Comparison of ENCODE assay signal across 8 cellular contexts in the genomic region with DNA sequence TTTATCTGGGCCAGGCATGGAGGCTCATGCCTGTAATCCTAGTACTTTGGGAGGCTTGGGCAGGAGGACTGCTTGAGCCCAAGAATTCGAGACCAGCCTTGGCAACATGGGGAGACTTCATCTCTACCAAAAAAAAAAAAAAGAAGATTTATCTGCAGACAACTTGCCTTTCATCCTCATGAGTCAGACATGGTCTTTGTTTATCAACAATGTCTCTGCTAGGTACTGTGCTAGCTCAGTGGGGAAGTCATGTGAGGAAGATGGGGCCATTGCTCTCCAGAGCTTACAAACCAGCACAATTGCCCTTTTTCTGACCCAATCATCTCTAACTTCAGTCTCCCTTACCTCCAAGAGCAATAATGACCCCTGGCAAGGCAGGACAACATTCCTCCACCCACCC. TPM values are rescaled to one million over a fixed set of nuclear protein-coding genes. Genes with fewer than 3 reads are reported as not detected.
DNase-seq lines count a peak whose midpoint lies in the region; ATAC-seq and TF ChIP-seq lines count a peak whose summit lies in the region.

No MANE protein-coding gene starts in this region.

- peak overlapping the region; percentile 95 for H3K4me3 Mint-ChIP-seq in activated CD8-positive, alpha-beta memory T cell treated with anti-CD3 and anti-CD28 coated beads, Interleukin-2, amount 10 ng/mL, durations not matched to agents 7 days and 5 days
- H3K4me3 Mint-ChIP-seq in activated B cell treated with CpG ODN at 0.5 μM for 24 hours, result peak overlapping the region; percentile 97

- H2AFZ ChIP-seq in fibroblast of lung (ENCODE audit: low read length), result no peak overlapping the region

- CTCF ChIA-PET in activated CD8-positive, alpha-beta memory T cell treated with anti-CD3 and anti-CD28 coated beads, Interleukin-2, amount 10 ng/mL, durations not matched to agents 7 days and 5 days (lab: Charles Lee), result interaction anchor here (1.0 to 3.7 kb wide), 3 partner anchors 11 to 47 kb away, joined by 3 to 51 read pairs (median 4); no protein-coding TSS in a partner anchor
- CTCF ChIA-PET in activated B cell treated with CpG ODN at 0.5 μM for 24 hours (lab: Charles Lee), result interaction anchor here (3.2 kb wide), 1 partner anchor 11 kb away, joined by 27 read pairs; no protein-coding TSS in a partner anchor

- H3K36me3 ChIP-seq in fibroblast of lung (ENCODE audit: control insufficient read depth, insufficient read depth, low read length) (peaks cover 1% of the 10 kb centered on the region), spleen (peaks cover 0 to 52% (median 11%) of the 10 kb centered on the region in 6 donors)

- 78 to 100% (median 100%) methylated on average over 1 of the region's 1 CpG for WGBS in spleen, 5 donors

- H3K36me3 Mint-ChIP-seq in activated CD8-positive, alpha-beta memory T cell treated with anti-CD3 and anti-CD28 coated beads, Interleukin-2, amount 10 ng/mL, durations not matched to agents 7 days and 5 days, result peaks cover 8% of the 10 kb centered on the region
- peaks cover 34% of the 10 kb centered on the region for H3K36me3 Mint-ChIP-seq in activated B cell treated with CpG ODN at 0.5 μM for 24 hours (ENCODE audit: low read depth)

- ATAC-seq in activated CD8-positive, alpha-beta memory T cell treated with anti-CD3 and anti-CD28 coated beads, Interleukin-2, amount 10 ng/mL, durations not matched to agents 7 days and 5 days, result no peak
- ATAC-seq in activated B cell treated with CpG ODN at 0.5 μM for 24 hours (ENCODE audit: low read depth), result no peak
- no peak for ATAC-seq in HG02973 (IDR thresholded peaks at IDR 0.05; ENCODE audit: unreplicated experiment)

- POLR2A ChIA-PET in activated B cell treated with CpG ODN at 0.5 μM for 24 hours (lab: Charles Lee), result interaction anchor here (0.7 kb wide), 1 partner anchor 115 kb away, joined by 3 read pairs; no protein-coding TSS in a partner anchor

- no peak for DNase-seq in activated CD8-positive, alpha-beta memory T cell treated with anti-CD3 and anti-CD28 coated beads, Interleukin-2, amount 10 ng/mL, durations not matched to agents 7 days and 5 days
- no peak for DNase-seq in activated CD8-positive, alpha-beta memory T cell treated with anti-CD3 and anti-CD28 coated beads for 24 hours
- DNase-seq in activated B cell treated with CpG ODN at 0.5 μM for 24 hours, result no peak
- DNase-seq in fibroblast of lung (ENCODE audit: low read depth in 2 of 2), result peak; percentile 21 to 32
- DNase-seq in spleen, result no peak
- no peak for DNase-seq in dedifferentiated amniotic fluid mesenchymal stem cell (ENCODE audit: extremely low spot score)
- no peak for DNase-seq in activated CD8-positive, alpha-beta memory T cell treated with anti-CD3 and anti-CD28 coated beads, Interleukin-2, amount 50 U/mL, for 4 hours

- no peak for TF ChIP-seq CTCF in activated B cell treated with CpG ODN at 0.5 μM for 24 hours (IDR thresholded peaks at IDR 0.05)
- no peak for TF ChIP-seq CTCF in fibroblast of lung (conservative IDR thresholded peaks at IDR 0.05 in 1 of 2, IDR thresholded peaks at IDR 0.05 in 1 of 2; ENCODE audit: low read depth in 1 of 2, low read length in 2 of 2)
- TF ChIP-seq CTCF in spleen (IDR thresholded peaks at IDR 0.05 in 8 of 11, conservative IDR thresholded peaks at IDR 0.05 in 3 of 11), result no peak

- H3K4me2 ChIP-seq in fibroblast of lung (ENCODE audit: extremely low read depth, insufficient read depth, low read length), result peak overlapping the region; percentile 96

- H3K4me1 Mint-ChIP-seq in activated CD8-positive, alpha-beta memory T cell treated with anti-CD3 and anti-CD28 coated beads, Interleukin-2, amount 10 ng/mL, durations not matched to agents 7 days and 5 days, result peaks cover 27% of the 10 kb centered on the region
- H3K4me1 Mint-ChIP-seq in activated B cell treated with CpG ODN at 0.5 μM for 24 hours, result peaks cover 31% of the 10 kb centered on the region

- no peaks in the 10 kb centered on the region for H3K9me3 ChIP-seq in fibroblast of lung (ENCODE audit: control insufficient read depth, insufficient read depth, low read depth, low read length)
- H3K9me3 ChIP-seq in spleen, result no peaks in the 10 kb centered on the region

- TF ChIP-seq POLR2A in spleen (IDR thresholded peaks at IDR 0.05), result no peak

- H3K27me3 ChIP-seq in fibroblast of lung (ENCODE audit: control insufficient read depth, insufficient read depth, low read length) (no peaks in the 10 kb centered on the region), spleen (replicated peaks in 1 of 7) (no peaks in the 10 kb centered on the region)

- H3K9ac ChIP-seq in fibroblast of lung (ENCODE audit: insufficient read depth, low read length), result no peak overlapping the region

- H3K27ac Mint-ChIP-seq in activated CD8-positive, alpha-beta memory T cell treated with anti-CD3 and anti-CD28 coated beads, Interleukin-2, amount 10 ng/mL, durations not matched to agents 7 days and 5 days, result no peak overlapping the region
- no peak overlapping the region for H3K27ac Mint-ChIP-seq in activated B cell treated with CpG ODN at 0.5 μM for 24 hours

- H3K27me3 Mint-ChIP-seq in activated CD8-positive, alpha-beta memory T cell treated with anti-CD3 and anti-CD28 coated beads, Interleukin-2, amount 10 ng/mL, durations not matched to agents 7 days and 5 days, result no peaks in the 10 kb centered on the region
- H3K27me3 Mint-ChIP-seq in activated B cell treated with CpG ODN at 0.5 μM for 24 hours, result no peaks in the 10 kb centered on the region

- intact Hi-C loops in activated B cell treated with CpG ODN at 0.5 μM for 24 hours (cut with micrococcal nuclease) (no loop called here), spleen (cut with DNase I; ENCODE audit: low total_unique reads) (no loop called here)

- H3K27ac ChIP-seq in fibroblast of lung (ENCODE audit: insufficient read depth, low read length), result peak overlapping the region; percentile 91
- peak overlapping the region in 6 of 8 donors; percentile 20 to 94 (median 94) for H3K27ac ChIP-seq in spleen

- no peaks in the 10 kb centered on the region for H4K20me1 ChIP-seq in fibroblast of lung (ENCODE audit: control insufficient read depth, extremely low read depth, insufficient read depth, low read length)

- peaks cover 32% of the 10 kb centered on the region for H3K79me2 ChIP-seq in fibroblast of lung (ENCODE audit: control insufficient read depth, insufficient read depth, low read length)

- H3K4me3 ChIP-seq in fibroblast of lung (replicated peaks in 1 of 4; ENCODE audit: control extremely low read depth in 1 of 4, insufficient read depth in 1 of 4, low read depth in 3 of 4, low read length in 4 of 4) (peak overlapping the region in 2 of 4 experiments; percentile 71 to 99), spleen (peak overlapping the region in 2 of 8 donors; percentile 89 to 91)

- no peaks in the 10 kb centered on the region for H3K9me3 Mint-ChIP-seq in activated CD8-positive, alpha-beta memory T cell treated with anti-CD3 and anti-CD28 coated beads, Interleukin-2, amount 10 ng/mL, durations not matched to agents 7 days and 5 days (ENCODE audit: low read depth)
- no peaks in the 10 kb centered on the region for H3K9me3 Mint-ChIP-seq in activated B cell treated with CpG ODN at 0.5 μM for 24 hours

- H3K4me1 ChIP-seq in fibroblast of lung (ENCODE audit: control insufficient read depth, extremely low read depth, insufficient read depth, low read length) (peaks cover 7% of the 10 kb centered on the region), spleen (peaks cover 17 to 63% (median 38%) of the 10 kb centered on the region in 6 donors)

RNA-seq across cellular contexts. Expression of a gene that starts 1.6 kb away (rescaled TPM):
- total RNA-seq in activated CD8-positive, alpha-beta memory T cell treated with anti-CD3 and anti-CD28 coated beads, Interleukin-2, amount 10 ng/mL, durations not matched to agents 7 days and 5 days, result 10 to 100 TPM; 61.4 to 81.0 TPM
- 55.8 and 65.1 TPM in 2 replicates for total RNA-seq in activated B cell treated with CpG ODN at 0.5 μM for 24 hours
- 23.6 and 28.6 TPM in 2 replicates for total RNA-seq in fibroblast of lung
- 35.3 and 43.3 TPM in 2 replicates for polyA plus RNA-seq in fibroblast of lung
- 60.2 and 74.6 TPM in 2 replicates for polyA plus RNA-seq in fibroblast of lung (2012)
- 103 and 104 TPM in 2 replicates for polyA minus RNA-seq in fibroblast of lung (ENCODE audit: low replicate concordance)
- 10 to 100 TPM; 32.9 to 58.1 (median 43.8) TPM for total RNA-seq in spleen
- polyA plus RNA-seq in spleen, result 10 to 100 TPM; 28.1 to 47.9 (median 47.9) TPM

RNA-seq across cellular contexts. Expression of a gene that starts 32.5 kb away (rescaled TPM):
- 10 to 100 TPM; 19.3 to 26.1 TPM for total RNA-seq in activated CD8-positive, alpha-beta memory T cell treated with anti-CD3 and anti-CD28 coated beads, Interleukin-2, amount 10 ng/mL, durations not matched to agents 7 days and 5 days
- total RNA-seq in activated B cell treated with CpG ODN at 0.5 μM for 24 hours, result 13.6 and 14.4 TPM in 2 replicates
- total RNA-seq in fibroblast of lung, result 11.7 and 11.8 TPM in 2 replicates
- polyA plus RNA-seq in fibroblast of lung, result 10.3 and 13.3 TPM in 2 replicates
- 14.3 and 19.7 TPM in 2 replicates for polyA plus RNA-seq in fibroblast of lung (2012)
- 45.9 and 48.8 TPM in 2 replicates for polyA minus RNA-seq in fibroblast of lung (ENCODE audit: low replicate concordance)
- total RNA-seq in spleen, result 10 to 100 TPM in 6 of 7 donors, 1 to 10 TPM in 1; 9.6 to 14.2 (median 11.8) TPM
- 10 to 100 TPM in 1 of 3 donors, 1 to 10 TPM in 2; 8.4 to 15.5 (median 8.5) TPM for polyA plus RNA-seq in spleen

RNA-seq across cellular contexts. Expression of a gene that starts 47.9 kb away (rescaled TPM):
- 10 to 100 TPM in 1 of 2 experiments, 1 to 10 TPM in 1; 5.2 to 12.2 TPM for total RNA-seq in activated CD8-positive, alpha-beta memory T cell treated with anti-CD3 and anti-CD28 coated beads, Interleukin-2, amount 10 ng/mL, durations not matched to agents 7 days and 5 days
- total RNA-seq in activated B cell treated with CpG ODN at 0.5 μM for 24 hours (1.7 TPM in 2 replicates), fibroblast of lung (44.9 and 64.2 TPM in 2 replicates), spleen (10 to 100 TPM in 4 of 7 donors, 1 to 10 TPM in 3; 8.3 to 22.7 (median 10.0) TPM)
- polyA plus RNA-seq in fibroblast of lung (56.9 and 90.5 TPM in 2 replicates), spleen (1 to 10 TPM; 3.8 to 7.4 (median 5.0) TPM)
- polyA plus RNA-seq in fibroblast of lung (2012), result 62.3 and 96.2 TPM in 2 replicates
- 54.4 and 94.8 TPM in 2 replicates for polyA minus RNA-seq in fibroblast of lung (ENCODE audit: low replicate concordance)

RNA-seq across cellular contexts. Expression of a gene that starts 50.1 kb away (rescaled TPM):
- total RNA-seq in activated CD8-positive, alpha-beta memory T cell treated with anti-CD3 and anti-CD28 coated beads, Interleukin-2, amount 10 ng/mL, durations not matched to agents 7 days and 5 days, result 10 to 100 TPM; 29.8 to 41.1 TPM
- 36.2 and 45.6 TPM in 2 replicates for total RNA-seq in activated B cell treated with CpG ODN at 0.5 μM for 24 hours
- 11.2 and 12.6 TPM in 2 replicates for total RNA-seq in fibroblast of lung
- polyA plus RNA-seq in fibroblast of lung, result 18.3 and 18.7 TPM in 2 replicates
- polyA plus RNA-seq in fibroblast of lung (2012), result 25.1 and 27.4 TPM in 2 replicates
- 33.6 and 39.6 TPM in 2 replicates for polyA minus RNA-seq in fibroblast of lung (ENCODE audit: low replicate concordance)
- 10 to 100 TPM; 23.9 to 53.8 (median 37.3) TPM for total RNA-seq in spleen
- 10 to 100 TPM; 39.2 to 63.7 (median 54.7) TPM for polyA plus RNA-seq in spleen

RNA-seq across cellular contexts. Expression of a gene that starts 50.5 kb away (rescaled TPM):
- total RNA-seq in activated CD8-positive, alpha-beta memory T cell treated with anti-CD3 and anti-CD28 coated beads, Interleukin-2, amount 10 ng/mL, durations not matched to agents 7 days and 5 days, result 10 to 100 TPM; 22.3 to 34.2 TPM
- total RNA-seq in activated B cell treated with CpG ODN at 0.5 μM for 24 hours, result 28.0 and 32.6 TPM in 2 replicates
- total RNA-seq in fibroblast of lung, result 18.7 and 22.6 TPM in 2 replicates
- polyA plus RNA-seq in fibroblast of lung, result 10.4 and 13.7 TPM in 2 replicates
- polyA plus RNA-seq in fibroblast of lung (2012), result 26.4 and 31.2 TPM in 2 replicates
- 24.7 and 36.3 TPM in 2 replicates for polyA minus RNA-seq in fibroblast of lung (ENCODE audit: low replicate concordance)
- 10 to 100 TPM in 5 of 7 donors, 1 to 10 TPM in 2; 9.0 to 19.2 (median 16.3) TPM for total RNA-seq in spleen
- polyA plus RNA-seq in spleen, result 10 to 100 TPM; 11.8 to 15.3 (median 14.1) TPM

Comparison
In these comparisons a context has a peak if more than half of its experiments do, and no peak if none do; other contexts are left out.
1. DNase-seq: peak in fibroblast of lung (2 of 2); none in activated CD8-positive, alpha-beta memory T cell treated with anti-CD3 and anti-CD28 coated beads, Interleukin-2, amount 10 ng/mL, durations not matched to agents 7 days and 5 days (single experiment), activated CD8-positive, alpha-beta memory T cell treated with anti-CD3 and anti-CD28 coated beads for 24 hours (single experiment), activated B cell treated with CpG ODN at 0.5 μM for 24 hours (single experiment), spleen (single experiment), dedifferentiated amniotic fluid mesenchymal stem cell (single experiment) and activated CD8-positive, alpha-beta memory T cell treated with anti-CD3 and anti-CD28 coated beads, Interleukin-2, amount 50 U/mL, for 4 hours (single experiment).